In the genomic region with DNA sequence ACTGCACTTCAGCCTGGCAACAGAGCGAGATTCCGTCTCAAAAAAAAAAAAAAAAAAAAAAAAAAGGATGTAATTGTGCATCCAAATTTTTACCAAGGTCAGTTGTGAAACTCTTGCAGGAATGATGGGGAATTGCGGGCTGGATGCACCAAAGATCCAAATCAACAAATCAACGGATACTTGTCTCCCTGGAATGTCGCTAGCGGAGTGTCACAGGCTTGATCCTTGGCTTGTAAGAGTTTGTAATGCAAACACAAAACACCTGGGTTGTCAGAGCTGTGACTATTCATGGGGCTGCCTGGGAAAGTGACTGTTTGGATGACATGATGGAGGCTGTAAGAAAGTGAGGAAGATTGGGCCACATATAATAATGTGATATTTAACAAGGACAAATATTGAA, we compare ENCODE assay signal across 28 cellular contexts. TPM values are rescaled to one million over a fixed set of nuclear protein-coding genes. Genes with fewer than 3 reads are reported as not detected.
"Had no signal": no experiment of that assay in that cellular context is flagged by ENCODE, and none has a peak within 500 bp of the region (broad histone marks: within the 10 kb centered on the region; RNA-seq: fewer than 3 reads in every experiment).

No MANE protein-coding gene starts in this region.

- H3K4me3 ChIP-seq: ascending aorta, body of pancreas, Peyer's patch had no signal

- DNase-seq: activated B cell treated with CpG ODN at 0.5 μM for 24 hours; activated CD4-positive, alpha-beta T cell treated with anti-CD3 and anti-CD28 coated beads for 1 hour; activated CD4-positive, alpha-beta T cell treated with anti-CD3 and anti-CD28 coated beads, Interleukin-2, amount 10 ng/mL, durations not matched to agents 24 days and 14 days; activated CD4-positive, alpha-beta T cell treated with anti-CD3 and anti-CD28 coated beads, Interleukin-2, amount 50 U/mL, for 48 hours; activated CD8-positive, alpha-beta memory T cell treated with anti-CD3 and anti-CD28 coated beads, Interleukin-2, amount 10 ng/mL, durations not matched to agents 7 days and 5 days; activated effector memory CD4-positive, alpha-beta T cell treated with anti-CD3 and anti-CD28 coated beads, Interleukin-2, amount 50 U/mL, for 16 hours; activated naive CD4-positive, alpha-beta T cell treated with Interleukin-2 at 50 U/mL for 16 hours; activated naive CD8-positive, alpha-beta T cell treated with anti-CD3 and anti-CD28 coated beads, Interleukin-2, amount 50 U/mL, for 24 hours; activated T-cell treated with anti-CD3 and anti-CD28 coated beads, Interleukin-2, amount 50 U/mL, for 4 hours; amniotic stem cell; body of pancreas; central memory CD4-positive, alpha-beta T cell; NCI-H1092; NCI-H1417; NCI-H1694; NCI-H2029; NCI-H2107; NCI-H510A treated with DMSO at 0.1 percent for 48 hours; NCI-H69; NK-92 treated with Interleukin-12 subunit alpha and Interleukin-12 subunit beta, amount 100 ng/mL, for 24 hours; OCI-M1; Peyer's patch; SIG-M5; T-helper 17 cell; T-helper 9 cell had no signal

- H3K9me3 ChIP-seq: ascending aorta, body of pancreas, Peyer's patch had no signal

- ATAC-seq: activated CD8-positive, alpha-beta memory T cell treated with anti-CD3 and anti-CD28 coated beads, Interleukin-2, amount 10 ng/mL, durations not matched to agents 7 days and 5 days; activated naive CD4-positive, alpha-beta T cell treated with anti-CD3 and anti-CD28 coated beads, Interleukin-2, amount 50 U/mL, for 72 hours; activated naive CD8-positive, alpha-beta T cell treated with anti-CD3 and anti-CD28 coated beads, Interleukin-2, amount 50 U/mL, for 24 hours; activated T-cell treated with anti-CD3 and anti-CD28 coated beads, Interleukin-2, amount 50 U/mL, for 4 hours; body of pancreas; T-helper 17 cell had no signal

- H3K4me3 Mint-ChIP-seq: activated B cell treated with CpG ODN at 0.5 μM for 24 hours; activated CD4-positive, alpha-beta T cell treated with anti-CD3 and anti-CD28 coated beads, Interleukin-2, amount 10 ng/mL, durations not matched to agents 24 days and 14 days; activated CD8-positive, alpha-beta memory T cell treated with anti-CD3 and anti-CD28 coated beads, Interleukin-2, amount 10 ng/mL, durations not matched to agents 7 days and 5 days; activated naive CD8-positive, alpha-beta T cell treated with anti-CD3 and anti-CD28 coated beads, Interleukin-2, amount 50 U/mL, for 24 hours; activated T-cell treated with anti-CD3 and anti-CD28 coated beads, Interleukin-2, amount 50 U/mL, for 4 hours; T-helper 17 cell had no signal

- H3K9me3 Mint-ChIP-seq: activated B cell treated with CpG ODN at 0.5 μM for 24 hours; activated CD4-positive, alpha-beta T cell treated with anti-CD3 and anti-CD28 coated beads, Interleukin-2, amount 10 ng/mL, durations not matched to agents 24 days and 14 days; activated naive CD4-positive, alpha-beta T cell treated with anti-CD3 and anti-CD28 coated beads, Interleukin-2, amount 50 U/mL, for 72 hours; activated naive CD8-positive, alpha-beta T cell treated with anti-CD3 and anti-CD28 coated beads, Interleukin-2, amount 50 U/mL, for 24 hours; activated T-cell treated with anti-CD3 and anti-CD28 coated beads, Interleukin-2, amount 50 U/mL, for 4 hours had no signal

- H3K27ac Mint-ChIP-seq: activated B cell treated with CpG ODN at 0.5 μM for 24 hours; activated CD4-positive, alpha-beta T cell treated with anti-CD3 and anti-CD28 coated beads, Interleukin-2, amount 10 ng/mL, durations not matched to agents 24 days and 14 days; activated CD8-positive, alpha-beta memory T cell treated with anti-CD3 and anti-CD28 coated beads, Interleukin-2, amount 10 ng/mL, durations not matched to agents 7 days and 5 days; activated naive CD4-positive, alpha-beta T cell treated with anti-CD3 and anti-CD28 coated beads, Interleukin-2, amount 50 U/mL, for 72 hours; activated naive CD8-positive, alpha-beta T cell treated with anti-CD3 and anti-CD28 coated beads, Interleukin-2, amount 50 U/mL, for 24 hours; T-helper 17 cell had no signal

- FAIRE-seq: bronchial epithelial cell had no signal

- H3K36me3 Mint-ChIP-seq: activated CD8-positive, alpha-beta memory T cell treated with anti-CD3 and anti-CD28 coated beads, Interleukin-2, amount 10 ng/mL, durations not matched to agents 7 days and 5 days; activated naive CD4-positive, alpha-beta T cell treated with anti-CD3 and anti-CD28 coated beads, Interleukin-2, amount 50 U/mL, for 72 hours had no signal

- H3K27ac ChIP-seq: ascending aorta, body of pancreas, Peyer's patch had no signal

- H3K36me3 ChIP-seq: ascending aorta, Peyer's patch had no signal

RNA-seq across cellular contexts. Expression of a gene that starts 25.1 kb away (rescaled TPM):
- total RNA-seq: activated B cell treated with CpG ODN at 0.5 μM for 24 hours, T-helper 17 cell had no signal
